26 cellular contexts compared by ENCODE assay signal in genomic region chr1:106292130-106292529, GRCh38.
"Had no signal": no experiment of that assay in that cellular context is flagged by ENCODE, and none has a peak within 500 bp of the region (broad histone marks: within the 10 kb centered on the region; RNA-seq: fewer than 3 reads in every experiment).

No MANE protein-coding gene starts in this region.

- H3K27me3 ChIP-seq: stomach, suprapubic skin, testis, thyroid gland, tibial artery, tibial nerve, transverse colon, upper lobe of left lung, upper lobe of right lung, uterus, vagina had no signal

- ATAC-seq: stimulated activated effector memory CD8-positive, alpha-beta T cell treated with anti-CD3 and anti-CD28 coated beads, Interleukin-12 subunit alpha, Interleukin-12 subunit beta, amount 100 ng/mL, for 72 hours; stimulated activated memory B cell treated with anti-CD40 and anti-IgM and Interleukin-4, amounts not matched to agents 10 μg/mL and 1 μg/mL and 100 μg/mL, for 72 hours; stimulated activated naive B cell treated with anti-CD40 and anti-IgM and Interleukin-4, amounts not matched to agents 10 μg/mL and 1 μg/mL and 100 μg/mL, for 72 hours; stimulated activated naive CD8-positive, alpha-beta T cell treated with anti-CD3 and anti-CD28 coated beads, Interleukin-15, amount 100 ng/mL, for 72 hours; stimulated activated naive CD8-positive, alpha-beta T cell treated with anti-CD3 and anti-CD28 coated beads, Interleukin-15, Interleukin-2, amounts not matched to agents 100 U/mL and 50 U/mL, for 24 hours; upper lobe of right lung had no signal

- H3K27ac ChIP-seq: stomach, suprapubic skin, testis, thoracic aorta, thyroid gland, tibial artery, tibial nerve, transverse colon, upper lobe of left lung, upper lobe of right lung, uterus, vagina had no signal

- H3K36me3 ChIP-seq: stomach, suprapubic skin, thoracic aorta, thyroid gland, tibial artery, tibial nerve, transverse colon, upper lobe of left lung, upper lobe of right lung, uterus, vagina had no signal

- H3K4me1 ChIP-seq: stomach, suprapubic skin, testis, thyroid gland, tibial artery, tibial nerve, transverse colon, upper lobe of left lung, upper lobe of right lung, uterus, vagina had no signal

- H3K9me3 ChIP-seq: stomach, suprapubic skin, testis, thoracic aorta, thyroid gland, tibial artery, tibial nerve, transverse colon, upper lobe of left lung, upper lobe of right lung, uterus, vagina had no signal

- H3K4me3 ChIP-seq: stomach, suprapubic skin, testis, thoracic aorta, thyroid gland, tibial artery, tibial nerve, transverse colon, upper lobe of left lung, upper lobe of right lung, uterus, vagina had no signal

- DNase-seq: stimulated activated CD4-positive, alpha-beta T cell treated with anti-CD3 and anti-CD28 coated beads, Interleukin-2, amount 100 ng/mL, for 48 hours; stimulated activated CD4-positive, alpha-beta T cell treated with anti-CD3 and anti-CD28 coated beads, Interleukin-4, amount 100 ng/mL, for 1 hour; stimulated activated CD4-positive, alpha-beta T cell treated with anti-CD3 and anti-CD28 coated beads, Interleukin-4, amount 100 ng/mL, for 24 hours; stimulated activated CD4-positive, alpha-beta T cell treated with anti-CD3 and anti-CD28 coated beads, Interleukin-4, amount 100 ng/mL, for 4 hours; stimulated activated CD8-positive, alpha-beta memory T cell treated with anti-CD3 and anti-CD28 coated beads, Interleukin-4, amount 100 ng/mL, for 48 hours; stimulated activated naive B cell treated with anti-CD40 and anti-IgM and Interleukin-4, amounts not matched to agents 10 μg/mL and 1 μg/mL and 100 μg/mL, for 72 hours; stimulated activated naive CD4-positive, alpha-beta T cell; stimulated activated naive CD4-positive, alpha-beta T cell treated with Interleukin-2 at 50 U/mL for 16 hours; stimulated activated naive CD8-positive, alpha-beta T cell treated with anti-CD3 and anti-CD28 coated beads, Interleukin-15, amount 100 ng/mL, for 72 hours; stimulated activated naive CD8-positive, alpha-beta T cell treated with anti-CD3 and anti-CD28 coated beads, Interleukin-15, Interleukin-2, amounts not matched to agents 100 U/mL and 50 U/mL, for 24 hours; stomach; substantia nigra; testis; thyroid gland; tibial artery; transverse colon; trophoblast cell; upper lobe of left lung; upper lobe of right lung; uterus had no signal
